ENCODE assay signal across 18 cellular contexts in genomic region chr22:42972592-42973535, GRCh38. TPM values are rescaled to one million over a fixed set of nuclear protein-coding genes. Genes with fewer than 3 reads are reported as not detected.
DNase-seq lines count a peak whose midpoint lies in the region; ATAC-seq and TF ChIP-seq lines count a peak whose summit lies in the region.
"Had no signal": no experiment of that assay in that cellular context is flagged by ENCODE, and none has a peak within 500 bp of the region (broad histone marks: within the 10 kb centered on the region; RNA-seq: fewer than 3 reads in every experiment).

No MANE protein-coding gene starts in this region.

- no peaks in the 10 kb centered on the region for H3K9me3 Mint-ChIP-seq in activated T-cell treated with anti-CD3 and anti-CD28 coated beads, Interleukin-2, amount 50 U/mL, for 72 hours
- H3K9me3 Mint-ChIP-seq in activated T-cell treated with anti-CD3 and anti-CD28 coated beads, Interleukin-2, amount 50 U/mL, for 4 hours: peaks cover 3% of the 10 kb centered on the region
- no peaks in the 10 kb centered on the region for H3K9me3 Mint-ChIP-seq in memory B cell
- H3K9me3 Mint-ChIP-seq: activated naive CD8-positive, alpha-beta T cell treated with anti-CD3 and anti-CD28 coated beads, Interleukin-2, amount 50 U/mL, for 24 hours had no signal

- no peaks in the 10 kb centered on the region for H3K27me3 Mint-ChIP-seq in activated T-cell treated with anti-CD3 and anti-CD28 coated beads, Interleukin-2, amount 50 U/mL, for 72 hours (ENCODE audit: low read depth)
- H3K27me3 Mint-ChIP-seq in activated T-cell treated with anti-CD3 and anti-CD28 coated beads, Interleukin-2, amount 50 U/mL, for 4 hours (ENCODE audit: low read depth): no peaks in the 10 kb centered on the region
- H3K27me3 Mint-ChIP-seq in memory B cell: no peaks in the 10 kb centered on the region
- H3K27me3 Mint-ChIP-seq: activated CD8-positive, alpha-beta memory T cell treated with anti-CD3 and anti-CD28 coated beads, Interleukin-2, amount 10 ng/mL, durations not matched to agents 7 days and 5 days; activated naive CD8-positive, alpha-beta T cell treated with anti-CD3 and anti-CD28 coated beads, Interleukin-2, amount 50 U/mL, for 24 hours had no signal

- TF ChIP-seq CTCF in tibial nerve (IDR thresholded peaks at IDR 0.05): no peak

- no peak for DNase-seq in activated T-cell treated with anti-CD3 and anti-CD28 coated beads, Interleukin-2, amount 50 U/mL, for 72 hours
- DNase-seq in activated T-cell treated with anti-CD3 and anti-CD28 coated beads, Interleukin-2, amount 50 U/mL, for 4 hours: no peak
- peak; percentile 43 for DNase-seq in amniotic epithelial cell (ENCODE audit: low read depth)
- DNase-seq in memory B cell (ENCODE audit: low spot score in 2 of 2): no peak
- DNase-seq in tibial nerve (ENCODE audit: low spot score in 2 of 2): no peak
- no peak for DNase-seq in activated CD4-positive, CD25-positive, alpha-beta regulatory T cell treated with anti-CD3 and anti-CD28 coated beads, Interleukin-2, amount 50 U/mL, for 72 hours
- no peak for DNase-seq in islet precursor cell
- DNase-seq: activated CD8-positive, alpha-beta memory T cell treated with anti-CD3 and anti-CD28 coated beads, Interleukin-2, amount 10 ng/mL, durations not matched to agents 7 days and 5 days; activated naive CD8-positive, alpha-beta T cell treated with anti-CD3 and anti-CD28 coated beads, Interleukin-2, amount 50 U/mL, for 24 hours; COR-L47; gastrocnemius medialis; kidney; NCI-H1417; NCI-H510A had no signal

- H3K4me1 Mint-ChIP-seq in activated T-cell treated with anti-CD3 and anti-CD28 coated beads, Interleukin-2, amount 50 U/mL, for 72 hours (ENCODE audit: low read depth): peaks cover 49% of the 10 kb centered on the region
- H3K4me1 Mint-ChIP-seq in activated T-cell treated with anti-CD3 and anti-CD28 coated beads, Interleukin-2, amount 50 U/mL, for 4 hours (ENCODE audit: low read depth): peaks cover 28% of the 10 kb centered on the region
- peaks cover 32% of the 10 kb centered on the region for H3K4me1 Mint-ChIP-seq in memory B cell

- TF ChIP-seq EP300 in tibial nerve (IDR thresholded peaks at IDR 0.05): peak in 1 of 2 donors; percentile 77

- no peak for ATAC-seq in activated T-cell treated with anti-CD3 and anti-CD28 coated beads, Interleukin-2, amount 50 U/mL, for 72 hours (replicated peaks in 1 of 2)
- no peak for ATAC-seq in activated T-cell treated with anti-CD3 and anti-CD28 coated beads, Interleukin-2, amount 50 U/mL, for 4 hours
- ATAC-seq in memory B cell (ENCODE audit: low read depth) (no peak), HG03280 (IDR thresholded peaks at IDR 0.05; ENCODE audit: unreplicated experiment) (no peak)
- ATAC-seq: A549; activated CD8-positive, alpha-beta memory T cell treated with anti-CD3 and anti-CD28 coated beads, Interleukin-2, amount 10 ng/mL, durations not matched to agents 7 days and 5 days; activated naive CD8-positive, alpha-beta T cell treated with anti-CD3 and anti-CD28 coated beads, Interleukin-2, amount 50 U/mL, for 24 hours had no signal

- peak overlapping the region; percentile 27 for H3K27ac Mint-ChIP-seq in activated T-cell treated with anti-CD3 and anti-CD28 coated beads, Interleukin-2, amount 50 U/mL, for 72 hours
- peak overlapping the region; percentile 8 for H3K27ac Mint-ChIP-seq in memory B cell
- H3K27ac Mint-ChIP-seq: activated CD8-positive, alpha-beta memory T cell treated with anti-CD3 and anti-CD28 coated beads, Interleukin-2, amount 10 ng/mL, durations not matched to agents 7 days and 5 days; activated naive CD8-positive, alpha-beta T cell treated with anti-CD3 and anti-CD28 coated beads, Interleukin-2, amount 50 U/mL, for 24 hours had no signal

- H3K4me1 ChIP-seq in tibial nerve: peaks cover 0 to 48% (median 29%) of the 10 kb centered on the region in 4 donors

- WGBS in tibial nerve, 2 donors: 77 to 79% methylated on average over 10 of the region's 10 CpGs

- H3K27me3 ChIP-seq in tibial nerve: no peaks in the 10 kb centered on the region
- H3K27me3 ChIP-seq: gastrocnemius medialis had no signal

- H3K4me3 Mint-ChIP-seq in activated T-cell treated with anti-CD3 and anti-CD28 coated beads, Interleukin-2, amount 50 U/mL, for 72 hours: no peak overlapping the region
- H3K4me3 Mint-ChIP-seq in activated T-cell treated with anti-CD3 and anti-CD28 coated beads, Interleukin-2, amount 50 U/mL, for 4 hours: no peak overlapping the region
- no peak overlapping the region for H3K4me3 Mint-ChIP-seq in memory B cell
- H3K4me3 Mint-ChIP-seq: activated CD8-positive, alpha-beta memory T cell treated with anti-CD3 and anti-CD28 coated beads, Interleukin-2, amount 10 ng/mL, durations not matched to agents 7 days and 5 days; activated naive CD8-positive, alpha-beta T cell treated with anti-CD3 and anti-CD28 coated beads, Interleukin-2, amount 50 U/mL, for 24 hours; neural crest cell had no signal

- no peak for TF ChIP-seq POLR2A in tibial nerve (IDR thresholded peaks at IDR 0.05)

- no peak overlapping the region for H3K4me3 ChIP-seq in tibial nerve
- H3K4me3 ChIP-seq: A549, gastrocnemius medialis, skin epidermis had no signal

- peak overlapping the region in 3 of 4 donors; percentile 1 to 44 (median 11) for H3K27ac ChIP-seq in tibial nerve
- H3K27ac ChIP-seq: gastrocnemius medialis had no signal

- peaks cover 1 to 8% of the 10 kb centered on the region in 2 donors for H3K36me3 Mint-ChIP-seq in activated T-cell treated with anti-CD3 and anti-CD28 coated beads, Interleukin-2, amount 50 U/mL, for 72 hours (ENCODE audit: insufficient read depth in 2 of 2)
- peaks cover 12% of the 10 kb centered on the region for H3K36me3 Mint-ChIP-seq in activated T-cell treated with anti-CD3 and anti-CD28 coated beads, Interleukin-2, amount 50 U/mL, for 4 hours (ENCODE audit: insufficient read depth)
- H3K36me3 Mint-ChIP-seq in memory B cell: peaks cover 4% of the 10 kb centered on the region

- H3K36me3 ChIP-seq in tibial nerve: no peaks in the 10 kb centered on the region
- H3K36me3 ChIP-seq: gastrocnemius medialis had no signal

- H3K9me3 ChIP-seq in tibial nerve: no peaks in the 10 kb centered on the region
- H3K9me3 ChIP-seq: A549, gastrocnemius medialis had no signal

RNA-seq across cellular contexts. Expression of gene PACSIN2, which starts 42.1 kb away (rescaled TPM):
- total RNA-seq in activated T-cell treated with anti-CD3 and anti-CD28 coated beads, Interleukin-2, amount 50 U/mL, for 72 hours: 10 to 100 TPM; 28.8 to 31.3 TPM
- 10 to 100 TPM; 24.5 to 30.2 (median 28.1) TPM for total RNA-seq in activated T-cell treated with anti-CD3 and anti-CD28 coated beads, Interleukin-2, amount 50 U/mL, for 4 hours
- total RNA-seq in tibial nerve: 10 to 100 TPM; 45.9 to 78.2 (median 59.0) TPM
